Comparison of ENCODE assay signal across 9 cellular contexts in genomic region chr1:150235436-150235851, GRCh38. TPM values are rescaled to one million over a fixed set of nuclear protein-coding genes. Genes with fewer than 3 reads are reported as not detected.
DNase-seq lines count a peak whose midpoint lies in the region; ATAC-seq, FAIRE-seq and TF ChIP-seq lines count a peak whose summit lies in the region.
"Had no signal": no experiment of that assay in that cellular context is flagged by ENCODE, and none has a peak within 500 bp of the region (broad histone marks: within the 10 kb centered on the region; RNA-seq: fewer than 3 reads in every experiment).

No MANE protein-coding gene starts in this region.

- no peak for FAIRE-seq in astrocyte (lab: Jason Lieb, UNC)

- H3K4me1 Mint-ChIP-seq in Calu3 (ENCODE audit: low read depth, unreplicated experiment) = peaks cover 11% of the 10 kb centered on the region
- no peaks in the 10 kb centered on the region for H3K4me1 Mint-ChIP-seq in astrocyte (ENCODE audit: low read depth, unreplicated experiment)
- H3K4me1 Mint-ChIP-seq in natural killer cell = peaks cover 16 to 19% of the 10 kb centered on the region in 2 donors
- H3K4me1 Mint-ChIP-seq in activated T-helper 2 cell treated with anti-CD3 and anti-CD28 coated beads, Interferon-gamma antibody, Interleukin-2, Interleukin-4, amounts not matched to agents 10 μg/mL and 5 μg/mL and 100 μg/mL, durations not matched to agents 14 hours and 24 hours and 36 hours (ENCODE audit: low read depth) = peaks cover 18% of the 10 kb centered on the region

- intact Hi-C loops in Calu3 (cut with micrococcal nuclease; ENCODE audit: unreplicated experiment) (no loop called here), IMR-90 (cut with micrococcal nuclease) (loop anchor here (5.0 kb wide), 1 partner anchor 47 kb away; the partner anchor contains the start of gene CIART), thyroid gland (cut with DNase I) (no loop called here), natural killer cell (cut with micrococcal nuclease) (loop anchor here (10.0 kb wide), 1 partner anchor 329 kb away; no protein-coding TSS in a partner anchor)
- intact Hi-C loops in activated T-helper 2 cell treated with anti-CD3 and anti-CD28 coated beads, Interferon-gamma antibody, Interleukin-2, Interleukin-4, amounts not matched to agents 10 μg/mL and 5 μg/mL and 100 μg/mL, durations not matched to agents 14 hours and 24 hours and 36 hours (cut with micrococcal nuclease) = loop anchor here (2.0 to 10.0 kb wide), 5 partner anchors 47 to 919 kb away; partner anchors contain the start of genes CIART, OTUD7B, TNFAIP8L2 and VPS45

- dilution Hi-C loops in IMR-90 (cut with HindIII; ENCODE audit: low sequenced_read_pairs, unreplicated experiment) = no loop called here

- H2AFZ ChIP-seq in IMR-90 (replicated peaks; ENCODE audit: low read length, poor library complexity) (peak overlapping the region; percentile 80), astrocyte (ENCODE audit: low read depth, low read length) (peak overlapping the region; percentile 75)

- H3K4me2 ChIP-seq in IMR-90 (ENCODE audit: low read depth, low read length) = peak overlapping the region; percentile 64
- peak overlapping the region; percentile 88 for H3K4me2 ChIP-seq in astrocyte (ENCODE audit: low read length)

- peak overlapping the region; percentile 72 for H2AK5ac ChIP-seq in IMR-90 (ENCODE audit: low read depth, low read length)

- H3K9me1 ChIP-seq in IMR-90 (ENCODE audit: insufficient read depth, low read length) = no peaks in the 10 kb centered on the region

- no peak overlapping the region for H3K27ac Mint-ChIP-seq in Calu3 (ENCODE audit: unreplicated experiment)
- H3K27ac Mint-ChIP-seq in astrocyte (ENCODE audit: unreplicated experiment) = no peak overlapping the region
- H3K27ac Mint-ChIP-seq in natural killer cell = no peak overlapping the region
- H3K27ac Mint-ChIP-seq in activated T-helper 2 cell treated with anti-CD3 and anti-CD28 coated beads, Interferon-gamma antibody, Interleukin-2, Interleukin-4, amounts not matched to agents 10 μg/mL and 5 μg/mL and 100 μg/mL, durations not matched to agents 14 hours and 24 hours and 36 hours = no peak overlapping the region

- peaks cover 53% of the 10 kb centered on the region for H3K79me2 ChIP-seq in astrocyte (ENCODE audit: insufficient read depth, low read length)

- TF ChIP-seq CTCF in Calu3 (IDR thresholded peaks at IDR 0.05; ENCODE audit: unreplicated experiment) = no peak
- no peak for TF ChIP-seq CTCF in IMR-90 (conservative IDR thresholded peaks at IDR 0.05; ENCODE audit: low read depth, low read length)
- no peak for TF ChIP-seq CTCF in astrocyte (IDR thresholded peaks at IDR 0.05; ENCODE audit: insufficient read depth, low read depth, low read length)
- no peak for TF ChIP-seq CTCF in thyroid gland (IDR thresholded peaks at IDR 0.05)
- no peak for TF ChIP-seq CTCF in natural killer cell (IDR thresholded peaks at IDR 0.05)

- H3K9ac ChIP-seq in IMR-90 (ENCODE audit: low read depth, low read length) (peak overlapping the region; percentile 95), astrocyte (ENCODE audit: low read length) (peak overlapping the region; percentile 94)

- DNase-seq in Calu3 = no peak
- no peak for DNase-seq in IMR-90
- no peak for DNase-seq in astrocyte (ENCODE audit: low read depth)
- peak; percentile 27 for DNase-seq in iris pigment epithelial cell (ENCODE audit: low read depth)
- DNase-seq in thyroid gland = peak; percentile 7 to 16
- DNase-seq in natural killer cell = no peak
- no peak for DNase-seq in NCI-H187 treated with DMSO at 0.1 percent for 48 hours (lab: John Stamatoyannopoulos, UW)
- no peak for DNase-seq in activated T-helper 2 cell treated with anti-CD3 and anti-CD28 coated beads, Interferon-gamma antibody, Interleukin-2, Interleukin-4, amounts not matched to agents 10 μg/mL and 5 μg/mL and 100 μg/mL, durations not matched to agents 14 hours and 24 hours and 36 hours (ENCODE audit: low spot score)

- no peak overlapping the region for H2BK20ac ChIP-seq in IMR-90 (ENCODE audit: low read depth, low read length)

- H3K23ac ChIP-seq in IMR-90 (ENCODE audit: low read depth, low read length) = peak overlapping the region; percentile 43; the same call in 1 of the 2 replicates

- CTCF ChIA-PET in Calu3 (lab: Charles Lee) = no interaction called here
- CTCF ChIA-PET in IMR-90 (lab: Yijun Ruan, JAX) = no interaction called here

- H3K36me3 ChIP-seq in IMR-90 (ENCODE audit: control insufficient read depth, insufficient read depth, low read length) (no peaks in the 10 kb centered on the region), astrocyte (ENCODE audit: insufficient read depth, low read length) (peaks cover 5% of the 10 kb centered on the region), thyroid gland (no peaks in the 10 kb centered on the region)

- POLR2A ChIA-PET in IMR-90 (lab: Charles Lee; ENCODE audit: unreplicated experiment) = no interaction called here

- peak overlapping the region; percentile 11; the same call in 1 of the 2 replicates for H2BK120ac ChIP-seq in IMR-90 (ENCODE audit: low read depth, low read length)

- H3K9me3 ChIP-seq in IMR-90 (ENCODE audit: control insufficient read depth, insufficient read depth, low read length) (no peaks in the 10 kb centered on the region), astrocyte (ENCODE audit: insufficient read depth, low read depth, low read length) (no peaks in the 10 kb centered on the region), thyroid gland (no peaks in the 10 kb centered on the region)

- TF ChIP-seq POLR2A in IMR-90 (IDR thresholded peaks at IDR 0.05; ENCODE audit: low read depth, low read length) (no peak), thyroid gland (IDR thresholded peaks at IDR 0.05) (no peak)

- H3K9me3 Mint-ChIP-seq in Calu3 (ENCODE audit: low read depth, unreplicated experiment) = no peaks in the 10 kb centered on the region
- H3K9me3 Mint-ChIP-seq in astrocyte (ENCODE audit: unreplicated experiment) = no peaks in the 10 kb centered on the region
- no peaks in the 10 kb centered on the region for H3K9me3 Mint-ChIP-seq in natural killer cell
- H3K9me3 Mint-ChIP-seq in activated T-helper 2 cell treated with anti-CD3 and anti-CD28 coated beads, Interferon-gamma antibody, Interleukin-2, Interleukin-4, amounts not matched to agents 10 μg/mL and 5 μg/mL and 100 μg/mL, durations not matched to agents 14 hours and 24 hours and 36 hours = no peaks in the 10 kb centered on the region

- TF ChIP-seq RAD21 in IMR-90 (IDR thresholded peaks at IDR 0.05; ENCODE audit: low read length) = no peak

- no peaks in the 10 kb centered on the region; the same call in 1 of the 2 replicates for H4K20me1 ChIP-seq in IMR-90 (ENCODE audit: insufficient read depth, low read length)
- peaks cover 7% of the 10 kb centered on the region for H4K20me1 ChIP-seq in astrocyte (ENCODE audit: insufficient read depth, low read length)

- BruUV-seq in Calu3 (replicated peaks; lab: Mats Ljungman, UMichigan) = TSS peak; percentile 65
- no TSS peak for BruUV-seq in IMR-90 (replicated peaks; lab: Mats Ljungman, UMichigan)

- peak overlapping the region; percentile 84 for H3K27ac ChIP-seq in IMR-90 (ENCODE audit: insufficient read depth, low read length)
- H3K27ac ChIP-seq in astrocyte (ENCODE audit: low read depth, low read length) = peak overlapping the region; percentile 82
- peak overlapping the region; percentile 85 to 99 (median 96) for H3K27ac ChIP-seq in thyroid gland

- no CpG with 5 or more reads among the region's 14 CpGs for WGBS in IMR-90 (ENCODE audit: extremely low coverage in 2 of 2, insufficient read length in 1 of 2), 2 experiments
- WGBS in thyroid gland, 2 donors = 0% methylated on average over 12 to 14 of the region's 14 CpGs

- H3K27me3 Mint-ChIP-seq in Calu3 (ENCODE audit: unreplicated experiment) (no peaks in the 10 kb centered on the region), astrocyte (ENCODE audit: low read depth, unreplicated experiment) (no peaks in the 10 kb centered on the region), natural killer cell (ENCODE audit: low read depth in 2 of 2) (no peaks in the 10 kb centered on the region)
- no peaks in the 10 kb centered on the region for H3K27me3 Mint-ChIP-seq in activated T-helper 2 cell treated with anti-CD3 and anti-CD28 coated beads, Interferon-gamma antibody, Interleukin-2, Interleukin-4, amounts not matched to agents 10 μg/mL and 5 μg/mL and 100 μg/mL, durations not matched to agents 14 hours and 24 hours and 36 hours (ENCODE audit: low read depth)

- H2AK9ac ChIP-seq in IMR-90 (replicated peaks; ENCODE audit: low read depth, low read length, poor library complexity) = peak overlapping the region; percentile 53

- peak overlapping the region; percentile 30 for H3K18ac ChIP-seq in IMR-90 (ENCODE audit: low read depth, low read length)

- peak overlapping the region; percentile 70 for H2BK5ac ChIP-seq in IMR-90 (ENCODE audit: low read depth, low read length, poor library complexity, severe bottlenecking)

- in situ Hi-C loops in IMR-90 (cut with MboI; ENCODE audit: low sequenced_read_pairs) = no loop called here

- peaks cover 0 to 31% of the 10 kb centered on the region in 2 experiments; a peak in 2 of 4 replicates for H3K79me1 ChIP-seq in IMR-90 (ENCODE audit: low read depth in 1 of 2, low read length in 2 of 2)

- peak overlapping the region; percentile 43; the same call in 1 of the 2 replicates for H4K5ac ChIP-seq in IMR-90 (ENCODE audit: low read depth, low read length)

- H3K27me3 ChIP-seq in IMR-90 (ENCODE audit: control insufficient read depth, insufficient read depth, low read length) = no peaks in the 10 kb centered on the region
- no peaks in the 10 kb centered on the region for H3K27me3 ChIP-seq in astrocyte (ENCODE audit: insufficient read depth, low read length)
- H3K27me3 ChIP-seq in thyroid gland = no peaks in the 10 kb centered on the region

- peak overlapping the region; percentile 82 for H3K56ac ChIP-seq in IMR-90 (ENCODE audit: extremely low read depth, insufficient read depth, low read length)

- H3K36me3 Mint-ChIP-seq in Calu3 (ENCODE audit: insufficient read depth, unreplicated experiment) (no peaks in the 10 kb centered on the region), astrocyte (ENCODE audit: low read depth, unreplicated experiment) (no peaks in the 10 kb centered on the region), natural killer cell (no peaks in the 10 kb centered on the region)
- peaks cover 25% of the 10 kb centered on the region for H3K36me3 Mint-ChIP-seq in activated T-helper 2 cell treated with anti-CD3 and anti-CD28 coated beads, Interferon-gamma antibody, Interleukin-2, Interleukin-4, amounts not matched to agents 10 μg/mL and 5 μg/mL and 100 μg/mL, durations not matched to agents 14 hours and 24 hours and 36 hours (ENCODE audit: low read depth)

- H2BK15ac ChIP-seq in IMR-90 (ENCODE audit: low read depth, low read length) = no peak overlapping the region

- 0 out of 2 replicates have a peak, but pooled peaks cover 3% of the 10 kb centered on the region for H3K4me1 ChIP-seq in IMR-90 (ENCODE audit: control insufficient read depth, insufficient read depth, low read length)
- H3K4me1 ChIP-seq in astrocyte (ENCODE audit: insufficient read depth, low read length) = peaks cover 11% of the 10 kb centered on the region
- peaks cover 5 to 9% of the 10 kb centered on the region in 2 donors for H3K4me1 ChIP-seq in thyroid gland

- H3K4me3 Mint-ChIP-seq in Calu3 (ENCODE audit: low read depth, unreplicated experiment) = no peak overlapping the region
- no peak overlapping the region for H3K4me3 Mint-ChIP-seq in astrocyte (ENCODE audit: unreplicated experiment)
- H3K4me3 Mint-ChIP-seq in natural killer cell = no peak overlapping the region
- no peak overlapping the region for H3K4me3 Mint-ChIP-seq in activated T-helper 2 cell treated with anti-CD3 and anti-CD28 coated beads, Interferon-gamma antibody, Interleukin-2, Interleukin-4, amounts not matched to agents 10 μg/mL and 5 μg/mL and 100 μg/mL, durations not matched to agents 14 hours and 24 hours and 36 hours (ENCODE audit: low read depth)

- H4K8ac ChIP-seq in IMR-90 (ENCODE audit: low read depth in 2 of 2, low read length in 2 of 2) = peak overlapping the region; percentile 2 to 74

- ATAC-seq in IMR-90 (ENCODE audit: low read depth) (no peak; the same call in 1 of the 2 replicates), natural killer cell (no peak)

- peak overlapping the region; percentile 97 for H3K14ac ChIP-seq in IMR-90 (replicated peaks; ENCODE audit: low read depth, low read length)

- H4K91ac ChIP-seq in IMR-90 (ENCODE audit: insufficient read depth, low read depth, low read length) = peak overlapping the region; percentile 7; the same call in 1 of the 2 replicates

- H3K4ac ChIP-seq in IMR-90 (ENCODE audit: low read depth, low read length) = peak overlapping the region; percentile 67

- H3K4me3 ChIP-seq in IMR-90 (ENCODE audit: insufficient read depth, low read depth, low read length) = peak overlapping the region; percentile 54
- H3K4me3 ChIP-seq in astrocyte (ENCODE audit: insufficient read depth, low read depth, low read length) = peak overlapping the region; percentile 89
- H3K4me3 ChIP-seq in thyroid gland (replicated peaks in 1 of 3) = peak overlapping the region; percentile 76 to 91 (median 85)

RNA-seq across cellular contexts. Expression of gene ANP32E, which starts 0.5 kb away (rescaled TPM):
- 101 and 129 TPM in 2 replicates for total RNA-seq in Calu3 (2022)
- 5.9 and 30.0 TPM in 2 replicates for total RNA-seq in IMR-90 (2012; rRNA removed)
- polyA plus RNA-seq in IMR-90 (2012; rRNA removed) = 11.9 and 18.4 TPM in 2 replicates
- polyA plus RNA-seq in IMR-90 (2012; cell fraction: cytosol; rRNA removed) = 0.91 and 1.6 TPM in 2 replicates
- polyA plus RNA-seq in IMR-90 (2012; cell fraction: nucleus; rRNA removed; ENCODE audit: low replicate concordance) = 0.23 and 1.6 TPM in 2 replicates
- 45.2 and 48.9 TPM in 2 replicates for total RNA-seq in astrocyte
- 10 to 100 TPM; 19.3 to 25.8 (median 24.5) TPM for total RNA-seq in thyroid gland
- 10 to 100 TPM; 50.7 to 56.9 (median 55.2) TPM for total RNA-seq in natural killer cell
- total RNA-seq in activated T-helper 2 cell treated with anti-CD3 and anti-CD28 coated beads, Interferon-gamma antibody, Interleukin-2, Interleukin-4, amounts not matched to agents 10 μg/mL and 5 μg/mL and 100 μg/mL, durations not matched to agents 14 hours and 24 hours and 36 hours = 195 and 198 TPM in 2 replicates

RNA-seq across cellular contexts. Expression of gene CA14, which starts 22.1 kb away (rescaled TPM):
- total RNA-seq in Calu3 (2022) (1.0 and 1.3 TPM in 2 replicates), IMR-90 (2012; rRNA removed) (not detected in 2 replicates), astrocyte (1.2 TPM in 2 replicates), thyroid gland (under 1 TPM in 2 of 4 donors, not detected in 2; 0.22 to 0.27 TPM), natural killer cell (not detected)
- polyA plus RNA-seq in IMR-90 (2012; rRNA removed) = not detected in 2 replicates
- polyA plus RNA-seq in IMR-90 (2012; cell fraction: cytosol; rRNA removed) = 0.02 TPM in 1 of 2 replicates, not detected in the other
- polyA plus RNA-seq in IMR-90 (2012; cell fraction: nucleus; rRNA removed; ENCODE audit: low replicate concordance) = 0.04 and 0.10 TPM in 2 replicates
- not detected in 2 replicates for total RNA-seq in activated T-helper 2 cell treated with anti-CD3 and anti-CD28 coated beads, Interferon-gamma antibody, Interleukin-2, Interleukin-4, amounts not matched to agents 10 μg/mL and 5 μg/mL and 100 μg/mL, durations not matched to agents 14 hours and 24 hours and 36 hours
- total RNA-seq: T-helper 1 cell treated with Interleukin-12 subunit alpha and Interleukin-12 subunit beta and Interleukin-4 antibody, amounts not matched to agents 30 ng/mL and 1 ng/mL, for 36 hours had no signal

RNA-seq across cellular contexts. Expression of gene APH1A, which starts 33.4 kb away (rescaled TPM):
- total RNA-seq in Calu3 (2022) (195 TPM in 2 replicates), IMR-90 (2012; rRNA removed) (61.9 and 62.0 TPM in 2 replicates), astrocyte (99.9 and 100 TPM in 2 replicates), thyroid gland (100 to 1,000 TPM; 114 to 133 (median 116) TPM), natural killer cell (100 to 1,000 TPM; 133 to 153 (median 143) TPM)
- 92.1 and 94.2 TPM in 2 replicates for polyA plus RNA-seq in IMR-90 (2012; rRNA removed)
- 83.6 and 113 TPM in 2 replicates for polyA plus RNA-seq in IMR-90 (2012; cell fraction: cytosol; rRNA removed)
- 78.3 and 108 TPM in 2 replicates for polyA plus RNA-seq in IMR-90 (2012; cell fraction: nucleus; rRNA removed; ENCODE audit: low replicate concordance)
- 103 and 105 TPM in 2 replicates for total RNA-seq in activated T-helper 2 cell treated with anti-CD3 and anti-CD28 coated beads, Interferon-gamma antibody, Interleukin-2, Interleukin-4, amounts not matched to agents 10 μg/mL and 5 μg/mL and 100 μg/mL, durations not matched to agents 14 hours and 24 hours and 36 hours

RNA-seq across cellular contexts. Expression of gene C1orf54, which starts 37.1 kb away (rescaled TPM):
- total RNA-seq in Calu3 (2022) (0.76 TPM in 1 of 2 replicates, not detected in the other), IMR-90 (2012; rRNA removed) (30.3 and 33.5 TPM in 2 replicates), astrocyte (7.9 and 9.6 TPM in 2 replicates), thyroid gland (10 to 100 TPM in 1 of 4 donors, 1 to 10 TPM in 3; 2.7 to 11.7 (median 4.3) TPM), natural killer cell (1 to 10 TPM in 2 of 3 donors, under 1 TPM in 1; 0.97 to 3.7 (median 1.6) TPM)
- polyA plus RNA-seq in IMR-90 (2012; rRNA removed) = 39.6 and 44.2 TPM in 2 replicates
- 19.7 and 26.8 TPM in 2 replicates for polyA plus RNA-seq in IMR-90 (2012; cell fraction: cytosol; rRNA removed)
- 2.4 and 30.1 TPM in 2 replicates for polyA plus RNA-seq in IMR-90 (2012; cell fraction: nucleus; rRNA removed; ENCODE audit: low replicate concordance)
- 0.39 and 0.98 TPM in 2 replicates for total RNA-seq in activated T-helper 2 cell treated with anti-CD3 and anti-CD28 coated beads, Interferon-gamma antibody, Interleukin-2, Interleukin-4, amounts not matched to agents 10 μg/mL and 5 μg/mL and 100 μg/mL, durations not matched to agents 14 hours and 24 hours and 36 hours

RNA-seq across cellular contexts. Expression of gene CIART, which starts 46.9 kb away (rescaled TPM):
- 0.42 and 1.5 TPM in 2 replicates for total RNA-seq in Calu3 (2022)
- total RNA-seq in IMR-90 (2012; rRNA removed) = 13.9 and 18.1 TPM in 2 replicates
- polyA plus RNA-seq in IMR-90 (2012; rRNA removed) = 15.5 and 16.5 TPM in 2 replicates
- 6.7 and 7.0 TPM in 2 replicates for polyA plus RNA-seq in IMR-90 (2012; cell fraction: cytosol; rRNA removed)
- 16.7 and 41.5 TPM in 2 replicates for polyA plus RNA-seq in IMR-90 (2012; cell fraction: nucleus; rRNA removed; ENCODE audit: low replicate concordance)
- total RNA-seq in astrocyte = 4.8 and 6.3 TPM in 2 replicates
- 1 to 10 TPM; 2.9 to 7.9 (median 5.4) TPM for total RNA-seq in thyroid gland
- total RNA-seq in natural killer cell = 1 to 10 TPM in 2 of 3 donors, under 1 TPM in 1; 0.33 to 2.4 (median 1.9) TPM
- 4.2 TPM in 2 replicates for total RNA-seq in activated T-helper 2 cell treated with anti-CD3 and anti-CD28 coated beads, Interferon-gamma antibody, Interleukin-2, Interleukin-4, amounts not matched to agents 10 μg/mL and 5 μg/mL and 100 μg/mL, durations not matched to agents 14 hours and 24 hours and 36 hours

Comparison
In these comparisons a context has a peak if more than half of its experiments do, and no peak if none do; other contexts are left out.
1. DNase-seq: peak in iris pigment epithelial cell (single experiment) and thyroid gland (2 of 2); none in Calu3 (single experiment), IMR-90 (single experiment), astrocyte (single experiment), natural killer cell (single experiment), NCI-H187 treated with DMSO at 0.1 percent for 48 hours (single experiment) and activated T-helper 2 cell treated with anti-CD3 and anti-CD28 coated beads, Interferon-gamma antibody, Interleukin-2, Interleukin-4, amounts not matched to agents 10 μg/mL and 5 μg/mL and 100 μg/mL, durations not matched to agents 14 hours and 24 hours and 36 hours (single experiment).
2. intact Hi-C loops: an anchor here in IMR-90 (5.0 kb wide), natural killer cell (10.0 kb wide) and activated T-helper 2 cell treated with anti-CD3 and anti-CD28 coated beads, Interferon-gamma antibody, Interleukin-2, Interleukin-4, amounts not matched to agents 10 μg/mL and 5 μg/mL and 100 μg/mL, durations not matched to agents 14 hours and 24 hours and 36 hours (2.0 to 10.0 kb wide); none called in Calu3 and thyroid gland.
3. Peak in every context shown above with its lines, with median percentiles within 50 percentile points of each other: H3K27ac ChIP-seq and H3K4me3 ChIP-seq.